In the genomic region with DNA sequence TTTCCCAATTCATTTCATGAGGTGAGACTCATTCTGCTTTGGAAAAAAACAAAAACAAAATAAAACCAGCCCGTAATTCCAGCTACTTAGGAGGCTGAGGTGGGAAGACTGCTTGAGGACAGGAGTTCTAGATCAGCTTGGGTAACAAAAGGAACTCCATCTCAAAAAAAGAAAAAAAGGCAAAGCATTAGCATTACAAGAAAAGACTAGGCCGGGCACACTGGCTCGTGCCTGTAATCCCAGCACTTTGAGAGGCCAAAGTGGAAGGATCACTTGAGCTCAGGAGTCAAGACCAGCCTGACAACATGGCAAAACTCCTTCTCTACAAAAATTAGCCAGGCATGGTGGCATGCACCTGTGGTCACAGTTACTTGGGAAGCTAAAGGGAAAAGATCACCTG, we compare ENCODE assay signal across 1 cellular context.
TF ChIP-seq lines count a peak whose summit lies in the region.

No MANE protein-coding gene starts in this region.

TF ChIP-seq in WTC11, 78 proteins besides CTCF, POLR2A, EP300 and RAD21 (continued from another document):
- TF ChIP-seq, protein P1, sequence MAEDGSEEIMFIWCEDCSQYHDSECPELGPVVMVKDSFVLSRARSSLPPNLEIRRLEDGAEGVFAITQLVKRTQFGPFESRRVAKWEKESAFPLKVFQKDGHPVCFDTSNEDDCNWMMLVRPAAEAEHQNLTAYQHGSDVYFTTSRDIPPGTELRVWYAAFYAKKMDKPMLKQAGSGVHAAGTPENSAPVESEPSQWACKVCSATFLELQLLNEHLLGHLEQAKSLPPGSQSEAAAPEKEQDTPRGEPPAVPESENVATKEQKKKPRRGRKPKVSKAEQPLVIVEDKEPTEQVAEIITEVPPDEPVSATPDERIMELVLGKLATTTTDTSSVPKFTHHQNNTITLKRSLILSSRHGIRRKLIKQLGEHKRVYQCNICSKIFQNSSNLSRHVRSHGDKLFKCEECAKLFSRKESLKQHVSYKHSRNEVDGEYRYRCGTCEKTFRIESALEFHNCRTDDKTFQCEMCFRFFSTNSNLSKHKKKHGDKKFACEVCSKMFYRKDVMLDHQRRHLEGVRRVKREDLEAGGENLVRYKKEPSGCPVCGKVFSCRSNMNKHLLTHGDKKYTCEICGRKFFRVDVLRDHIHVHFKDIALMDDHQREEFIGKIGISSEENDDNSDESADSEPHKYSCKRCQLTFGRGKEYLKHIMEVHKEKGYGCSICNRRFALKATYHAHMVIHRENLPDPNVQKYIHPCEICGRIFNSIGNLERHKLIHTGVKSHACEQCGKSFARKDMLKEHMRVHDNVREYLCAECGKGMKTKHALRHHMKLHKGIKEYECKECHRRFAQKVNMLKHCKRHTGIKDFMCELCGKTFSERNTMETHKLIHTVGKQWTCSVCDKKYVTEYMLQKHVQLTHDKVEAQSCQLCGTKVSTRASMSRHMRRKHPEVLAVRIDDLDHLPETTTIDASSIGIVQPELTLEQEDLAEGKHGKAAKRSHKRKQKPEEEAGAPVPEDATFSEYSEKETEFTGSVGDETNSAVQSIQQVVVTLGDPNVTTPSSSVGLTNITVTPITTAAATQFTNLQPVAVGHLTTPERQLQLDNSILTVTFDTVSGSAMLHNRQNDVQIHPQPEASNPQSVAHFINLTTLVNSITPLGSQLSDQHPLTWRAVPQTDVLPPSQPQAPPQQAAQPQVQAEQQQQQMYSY (CRISPR knock-in tag; IDR thresholded peaks at IDR 0.05) = no peak
- no peak for TF ChIP-seq FOXJ3 (CRISPR knock-in tag; IDR thresholded peaks at IDR 0.05; ENCODE audit: borderline replicate concordance)
- TF ChIP-seq ZNF138 (CRISPR knock-in tag; conservative IDR thresholded peaks at IDR 0.05) = no peak
- TF ChIP-seq, protein P2, sequence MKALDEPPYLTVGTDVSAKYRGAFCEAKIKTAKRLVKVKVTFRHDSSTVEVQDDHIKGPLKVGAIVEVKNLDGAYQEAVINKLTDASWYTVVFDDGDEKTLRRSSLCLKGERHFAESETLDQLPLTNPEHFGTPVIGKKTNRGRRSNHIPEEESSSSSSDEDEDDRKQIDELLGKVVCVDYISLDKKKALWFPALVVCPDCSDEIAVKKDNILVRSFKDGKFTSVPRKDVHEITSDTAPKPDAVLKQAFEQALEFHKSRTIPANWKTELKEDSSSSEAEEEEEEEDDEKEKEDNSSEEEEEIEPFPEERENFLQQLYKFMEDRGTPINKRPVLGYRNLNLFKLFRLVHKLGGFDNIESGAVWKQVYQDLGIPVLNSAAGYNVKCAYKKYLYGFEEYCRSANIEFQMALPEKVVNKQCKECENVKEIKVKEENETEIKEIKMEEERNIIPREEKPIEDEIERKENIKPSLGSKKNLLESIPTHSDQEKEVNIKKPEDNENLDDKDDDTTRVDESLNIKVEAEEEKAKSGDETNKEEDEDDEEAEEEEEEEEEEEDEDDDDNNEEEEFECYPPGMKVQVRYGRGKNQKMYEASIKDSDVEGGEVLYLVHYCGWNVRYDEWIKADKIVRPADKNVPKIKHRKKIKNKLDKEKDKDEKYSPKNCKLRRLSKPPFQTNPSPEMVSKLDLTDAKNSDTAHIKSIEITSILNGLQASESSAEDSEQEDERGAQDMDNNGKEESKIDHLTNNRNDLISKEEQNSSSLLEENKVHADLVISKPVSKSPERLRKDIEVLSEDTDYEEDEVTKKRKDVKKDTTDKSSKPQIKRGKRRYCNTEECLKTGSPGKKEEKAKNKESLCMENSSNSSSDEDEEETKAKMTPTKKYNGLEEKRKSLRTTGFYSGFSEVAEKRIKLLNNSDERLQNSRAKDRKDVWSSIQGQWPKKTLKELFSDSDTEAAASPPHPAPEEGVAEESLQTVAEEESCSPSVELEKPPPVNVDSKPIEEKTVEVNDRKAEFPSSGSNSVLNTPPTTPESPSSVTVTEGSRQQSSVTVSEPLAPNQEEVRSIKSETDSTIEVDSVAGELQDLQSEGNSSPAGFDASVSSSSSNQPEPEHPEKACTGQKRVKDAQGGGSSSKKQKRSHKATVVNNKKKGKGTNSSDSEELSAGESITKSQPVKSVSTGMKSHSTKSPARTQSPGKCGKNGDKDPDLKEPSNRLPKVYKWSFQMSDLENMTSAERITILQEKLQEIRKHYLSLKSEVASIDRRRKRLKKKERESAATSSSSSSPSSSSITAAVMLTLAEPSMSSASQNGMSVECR (CRISPR knock-in tag; IDR thresholded peaks at IDR 0.05; ENCODE audit: borderline replicate concordance) = no peak
- TF ChIP-seq, protein P3, sequence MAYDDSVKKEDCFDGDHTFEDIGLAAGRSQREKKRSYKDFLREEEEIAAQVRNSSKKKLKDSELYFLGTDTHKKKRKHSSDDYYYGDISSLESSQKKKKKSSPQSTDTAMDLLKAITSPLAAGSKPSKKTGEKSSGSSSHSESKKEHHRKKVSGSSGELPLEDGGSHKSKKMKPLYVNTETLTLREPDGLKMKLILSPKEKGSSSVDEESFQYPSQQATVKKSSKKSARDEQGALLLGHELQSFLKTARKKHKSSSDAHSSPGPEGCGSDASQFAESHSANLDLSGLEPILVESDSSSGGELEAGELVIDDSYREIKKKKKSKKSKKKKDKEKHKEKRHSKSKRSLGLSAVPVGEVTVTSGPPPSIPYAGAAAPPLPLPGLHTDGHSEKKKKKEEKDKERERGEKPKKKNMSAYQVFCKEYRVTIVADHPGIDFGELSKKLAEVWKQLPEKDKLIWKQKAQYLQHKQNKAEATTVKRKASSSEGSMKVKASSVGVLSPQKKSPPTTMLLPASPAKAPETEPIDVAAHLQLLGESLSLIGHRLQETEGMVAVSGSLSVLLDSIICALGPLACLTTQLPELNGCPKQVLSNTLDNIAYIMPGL (CRISPR knock-in tag; IDR thresholded peaks at IDR 0.05) = no peak
- TF ChIP-seq, protein P4, sequence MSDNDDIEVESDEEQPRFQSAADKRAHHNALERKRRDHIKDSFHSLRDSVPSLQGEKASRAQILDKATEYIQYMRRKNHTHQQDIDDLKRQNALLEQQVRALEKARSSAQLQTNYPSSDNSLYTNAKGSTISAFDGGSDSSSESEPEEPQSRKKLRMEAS (CRISPR knock-in tag; IDR thresholded peaks at IDR 0.05) = no peak
- TF ChIP-seq, protein P5, sequence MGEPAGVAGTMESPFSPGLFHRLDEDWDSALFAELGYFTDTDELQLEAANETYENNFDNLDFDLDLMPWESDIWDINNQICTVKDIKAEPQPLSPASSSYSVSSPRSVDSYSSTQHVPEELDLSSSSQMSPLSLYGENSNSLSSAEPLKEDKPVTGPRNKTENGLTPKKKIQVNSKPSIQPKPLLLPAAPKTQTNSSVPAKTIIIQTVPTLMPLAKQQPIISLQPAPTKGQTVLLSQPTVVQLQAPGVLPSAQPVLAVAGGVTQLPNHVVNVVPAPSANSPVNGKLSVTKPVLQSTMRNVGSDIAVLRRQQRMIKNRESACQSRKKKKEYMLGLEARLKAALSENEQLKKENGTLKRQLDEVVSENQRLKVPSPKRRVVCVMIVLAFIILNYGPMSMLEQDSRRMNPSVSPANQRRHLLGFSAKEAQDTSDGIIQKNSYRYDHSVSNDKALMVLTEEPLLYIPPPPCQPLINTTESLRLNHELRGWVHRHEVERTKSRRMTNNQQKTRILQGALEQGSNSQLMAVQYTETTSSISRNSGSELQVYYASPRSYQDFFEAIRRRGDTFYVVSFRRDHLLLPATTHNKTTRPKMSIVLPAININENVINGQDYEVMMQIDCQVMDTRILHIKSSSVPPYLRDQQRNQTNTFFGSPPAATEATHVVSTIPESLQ (CRISPR knock-in tag; IDR thresholded peaks at IDR 0.05) = no peak
- no peak for TF ChIP-seq CREB1 (CRISPR knock-in tag; IDR thresholded peaks at IDR 0.05)
